1 cellular context compared by ENCODE assay signal in the genomic region with DNA sequence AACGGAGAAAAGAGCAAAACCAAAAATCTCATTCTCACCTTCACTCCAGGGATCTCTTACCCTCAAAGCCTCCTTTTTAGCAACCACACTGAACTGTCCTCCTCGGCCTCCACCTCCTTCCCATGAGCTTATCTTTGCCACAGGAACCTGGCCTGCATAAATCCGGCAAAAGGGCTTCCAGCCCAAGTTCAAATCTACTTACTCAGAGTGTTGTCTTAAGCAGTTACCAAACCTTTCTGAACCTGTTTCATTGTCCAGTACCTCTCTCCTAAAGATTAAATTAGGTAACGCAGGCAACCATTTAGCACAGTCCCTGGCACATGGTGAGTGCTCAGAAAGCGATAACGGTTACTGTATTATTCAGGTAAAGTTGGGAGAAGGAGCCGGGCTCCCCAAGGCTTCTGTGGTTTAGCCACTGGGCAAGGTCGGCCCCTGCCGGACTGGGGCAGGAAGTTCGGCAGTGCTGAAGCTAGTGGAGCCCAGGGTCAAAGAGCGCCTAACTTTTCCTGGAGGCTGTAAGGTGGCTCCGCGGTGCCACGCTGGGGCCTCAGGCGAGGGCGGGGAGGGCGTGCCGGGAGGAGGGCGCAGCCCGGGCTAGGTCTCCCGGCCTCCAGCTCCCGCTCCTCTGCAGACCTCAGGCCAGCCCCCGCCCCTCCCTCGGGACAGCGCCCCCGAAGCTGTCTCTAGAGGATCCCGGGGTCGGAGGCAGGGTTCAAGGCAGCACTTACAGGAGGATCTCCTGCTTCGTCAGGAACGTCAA.
TF ChIP-seq lines count a peak whose summit lies in the region.

No MANE protein-coding gene starts in this region.

TF ChIP-seq in WTC11, 78 proteins besides CTCF, POLR2A, EP300 and RAD21 (continued from another document):
- TF ChIP-seq E2F4 (CRISPR knock-in tag; IDR thresholded peaks at IDR 0.05; ENCODE audit: borderline replicate concordance, low read depth), result no peak
- TF ChIP-seq, protein P1, sequence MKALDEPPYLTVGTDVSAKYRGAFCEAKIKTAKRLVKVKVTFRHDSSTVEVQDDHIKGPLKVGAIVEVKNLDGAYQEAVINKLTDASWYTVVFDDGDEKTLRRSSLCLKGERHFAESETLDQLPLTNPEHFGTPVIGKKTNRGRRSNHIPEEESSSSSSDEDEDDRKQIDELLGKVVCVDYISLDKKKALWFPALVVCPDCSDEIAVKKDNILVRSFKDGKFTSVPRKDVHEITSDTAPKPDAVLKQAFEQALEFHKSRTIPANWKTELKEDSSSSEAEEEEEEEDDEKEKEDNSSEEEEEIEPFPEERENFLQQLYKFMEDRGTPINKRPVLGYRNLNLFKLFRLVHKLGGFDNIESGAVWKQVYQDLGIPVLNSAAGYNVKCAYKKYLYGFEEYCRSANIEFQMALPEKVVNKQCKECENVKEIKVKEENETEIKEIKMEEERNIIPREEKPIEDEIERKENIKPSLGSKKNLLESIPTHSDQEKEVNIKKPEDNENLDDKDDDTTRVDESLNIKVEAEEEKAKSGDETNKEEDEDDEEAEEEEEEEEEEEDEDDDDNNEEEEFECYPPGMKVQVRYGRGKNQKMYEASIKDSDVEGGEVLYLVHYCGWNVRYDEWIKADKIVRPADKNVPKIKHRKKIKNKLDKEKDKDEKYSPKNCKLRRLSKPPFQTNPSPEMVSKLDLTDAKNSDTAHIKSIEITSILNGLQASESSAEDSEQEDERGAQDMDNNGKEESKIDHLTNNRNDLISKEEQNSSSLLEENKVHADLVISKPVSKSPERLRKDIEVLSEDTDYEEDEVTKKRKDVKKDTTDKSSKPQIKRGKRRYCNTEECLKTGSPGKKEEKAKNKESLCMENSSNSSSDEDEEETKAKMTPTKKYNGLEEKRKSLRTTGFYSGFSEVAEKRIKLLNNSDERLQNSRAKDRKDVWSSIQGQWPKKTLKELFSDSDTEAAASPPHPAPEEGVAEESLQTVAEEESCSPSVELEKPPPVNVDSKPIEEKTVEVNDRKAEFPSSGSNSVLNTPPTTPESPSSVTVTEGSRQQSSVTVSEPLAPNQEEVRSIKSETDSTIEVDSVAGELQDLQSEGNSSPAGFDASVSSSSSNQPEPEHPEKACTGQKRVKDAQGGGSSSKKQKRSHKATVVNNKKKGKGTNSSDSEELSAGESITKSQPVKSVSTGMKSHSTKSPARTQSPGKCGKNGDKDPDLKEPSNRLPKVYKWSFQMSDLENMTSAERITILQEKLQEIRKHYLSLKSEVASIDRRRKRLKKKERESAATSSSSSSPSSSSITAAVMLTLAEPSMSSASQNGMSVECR (CRISPR knock-in tag; IDR thresholded peaks at IDR 0.05; ENCODE audit: borderline replicate concordance), result no peak; the same call in 1 of the 2 replicates
- no peak for TF ChIP-seq ATF2 (CRISPR knock-in tag; IDR thresholded peaks at IDR 0.05; ENCODE audit: borderline replicate concordance, low read depth)
- TF ChIP-seq, protein P2, sequence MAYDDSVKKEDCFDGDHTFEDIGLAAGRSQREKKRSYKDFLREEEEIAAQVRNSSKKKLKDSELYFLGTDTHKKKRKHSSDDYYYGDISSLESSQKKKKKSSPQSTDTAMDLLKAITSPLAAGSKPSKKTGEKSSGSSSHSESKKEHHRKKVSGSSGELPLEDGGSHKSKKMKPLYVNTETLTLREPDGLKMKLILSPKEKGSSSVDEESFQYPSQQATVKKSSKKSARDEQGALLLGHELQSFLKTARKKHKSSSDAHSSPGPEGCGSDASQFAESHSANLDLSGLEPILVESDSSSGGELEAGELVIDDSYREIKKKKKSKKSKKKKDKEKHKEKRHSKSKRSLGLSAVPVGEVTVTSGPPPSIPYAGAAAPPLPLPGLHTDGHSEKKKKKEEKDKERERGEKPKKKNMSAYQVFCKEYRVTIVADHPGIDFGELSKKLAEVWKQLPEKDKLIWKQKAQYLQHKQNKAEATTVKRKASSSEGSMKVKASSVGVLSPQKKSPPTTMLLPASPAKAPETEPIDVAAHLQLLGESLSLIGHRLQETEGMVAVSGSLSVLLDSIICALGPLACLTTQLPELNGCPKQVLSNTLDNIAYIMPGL (CRISPR knock-in tag; IDR thresholded peaks at IDR 0.05), result no peak
- TF ChIP-seq, protein P3, sequence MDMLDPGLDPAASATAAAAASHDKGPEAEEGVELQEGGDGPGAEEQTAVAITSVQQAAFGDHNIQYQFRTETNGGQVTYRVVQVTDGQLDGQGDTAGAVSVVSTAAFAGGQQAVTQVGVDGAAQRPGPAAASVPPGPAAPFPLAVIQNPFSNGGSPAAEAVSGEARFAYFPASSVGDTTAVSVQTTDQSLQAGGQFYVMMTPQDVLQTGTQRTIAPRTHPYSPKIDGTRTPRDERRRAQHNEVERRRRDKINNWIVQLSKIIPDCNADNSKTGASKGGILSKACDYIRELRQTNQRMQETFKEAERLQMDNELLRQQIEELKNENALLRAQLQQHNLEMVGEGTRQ (CRISPR knock-in tag; IDR thresholded peaks at IDR 0.05), result 0 out of 2 replicates have a peak, but pooled peaks have one; percentile 14
- TF ChIP-seq, protein P4, sequence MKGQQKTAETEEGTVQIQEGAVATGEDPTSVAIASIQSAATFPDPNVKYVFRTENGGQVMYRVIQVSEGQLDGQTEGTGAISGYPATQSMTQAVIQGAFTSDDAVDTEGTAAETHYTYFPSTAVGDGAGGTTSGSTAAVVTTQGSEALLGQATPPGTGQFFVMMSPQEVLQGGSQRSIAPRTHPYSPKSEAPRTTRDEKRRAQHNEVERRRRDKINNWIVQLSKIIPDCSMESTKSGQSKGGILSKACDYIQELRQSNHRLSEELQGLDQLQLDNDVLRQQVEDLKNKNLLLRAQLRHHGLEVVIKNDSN (CRISPR knock-in tag; IDR thresholded peaks at IDR 0.05), result peak; percentile 25; the same call in 1 of the 2 replicates
- TF ChIP-seq ZNF263 (CRISPR knock-in tag; IDR thresholded peaks at IDR 0.05; ENCODE audit: low read depth), result no peak
